21 cellular contexts compared by ENCODE assay signal in the genomic region with DNA sequence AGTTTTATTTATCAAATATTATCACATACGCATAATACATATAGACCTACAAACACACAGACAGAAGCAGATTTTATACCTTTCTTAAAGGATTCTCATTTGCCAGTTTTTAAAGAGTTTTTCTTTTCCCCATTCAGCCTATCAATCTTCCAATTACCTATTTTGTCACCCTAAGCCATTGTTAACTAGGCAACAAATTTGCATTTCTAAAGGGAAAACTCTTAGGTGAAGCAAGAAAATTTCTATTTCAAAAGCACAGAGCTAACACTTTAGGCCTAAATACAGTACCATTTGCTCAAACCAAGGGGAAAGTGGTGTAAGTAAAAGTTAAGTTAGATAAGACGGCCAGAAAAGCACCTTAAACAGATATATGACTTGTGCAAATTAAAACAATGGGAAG.
DNase-seq lines count a peak whose midpoint lies in the region; ATAC-seq and TF ChIP-seq lines count a peak whose summit lies in the region.
"Had no signal": no experiment of that assay in that cellular context is flagged by ENCODE, and none has a peak within 500 bp of the region (broad histone marks: within the 10 kb centered on the region; RNA-seq: fewer than 3 reads in every experiment).

No MANE protein-coding gene starts in this region.

- H3K9me3 Mint-ChIP-seq in GM23338 (peaks cover 8% of the 10 kb centered on the region; the same call in 2 of the 3 replicates), WTC11 (peaks cover 43% of the 10 kb centered on the region)
- H3K9me3 Mint-ChIP-seq: CD8-positive, alpha-beta T cell; HFFc6 had no signal

- H3K9ac ChIP-seq in HUES6 (ENCODE audit: low read length): no peak overlapping the region
- H3K9ac ChIP-seq in iPS-18a (ENCODE audit: low read length): peak overlapping the region; percentile 12
- H3K9ac ChIP-seq: BLaER1 had no signal

- H3K36me3 Mint-ChIP-seq in GM23338 (ENCODE audit: low read depth) (peaks cover 25% of the 10 kb centered on the region), WTC11 (peaks cover 32% of the 10 kb centered on the region)
- H3K36me3 Mint-ChIP-seq: CD4-positive, CD25-positive, alpha-beta regulatory T cell; CD8-positive, alpha-beta T cell had no signal

- H3K4me1 Mint-ChIP-seq in GM23338 (peaks cover 20% of the 10 kb centered on the region), WTC11 (peaks cover 22% of the 10 kb centered on the region)
- H3K4me1 Mint-ChIP-seq: B cell; CD4-positive, CD25-positive, alpha-beta regulatory T cell had no signal

- H3K36me3 ChIP-seq in GM23338 (ENCODE audit: insufficient read depth): no peaks in the 10 kb centered on the region
- no peaks in the 10 kb centered on the region for H3K36me3 ChIP-seq in HUES6 (ENCODE audit: control insufficient read depth, insufficient read depth, low read length)
- H3K36me3 ChIP-seq in iPS-18a (ENCODE audit: control insufficient read depth, low read depth, low read length): no peaks in the 10 kb centered on the region
- H3K36me3 ChIP-seq: BLaER1, HAP-1 had no signal

- no peaks in the 10 kb centered on the region for H3F3A ChIP-seq in GM23338 (replicated peaks; ENCODE audit: low read depth)

- H3K4me2 ChIP-seq in GM23338: peak overlapping the region; percentile 34
- H3K4me2 ChIP-seq: BLaER1 had no signal

- H3K9me3 ChIP-seq in HUES6 (ENCODE audit: control insufficient read depth, insufficient read depth, low read depth, low read length) (peaks cover 15% of the 10 kb centered on the region), iPS-18a (ENCODE audit: control insufficient read depth, low read depth, low read length) (no peaks in the 10 kb centered on the region)
- H3K9me3 ChIP-seq: Caco-2, HAP-1 had no signal

- POLR2A ChIA-PET in WTC11 (lab: Charles Lee): no interaction called here

- H3K27me3 Mint-ChIP-seq in GM23338 (ENCODE audit: insufficient read depth, low read depth, poor library complexity): no peaks in the 10 kb centered on the region
- H3K27me3 Mint-ChIP-seq in WTC11 (ENCODE audit: low read depth): no peaks in the 10 kb centered on the region; the same call in 1 of the 2 replicates
- H3K27me3 Mint-ChIP-seq: B cell; CD4-positive, CD25-positive, alpha-beta regulatory T cell had no signal

- H3K4me3 ChIP-seq in GM23338: no peak overlapping the region
- H3K4me3 ChIP-seq in HUES6 (ENCODE audit: low read depth, low read length): no peak overlapping the region
- H3K4me3 ChIP-seq in iPS-18a (ENCODE audit: low read length): peak overlapping the region; percentile 37
- H3K4me3 ChIP-seq: BLaER1, HAP-1 had no signal

- H3K79me2 ChIP-seq in GM23338 (replicated peaks; ENCODE audit: insufficient read depth): no peaks in the 10 kb centered on the region

- CTCF ChIA-PET in WTC11 (lab: Charles Lee): no interaction called here

- peak overlapping the region; percentile 84 for H3K27ac Mint-ChIP-seq in GM23338
- peak overlapping the region; percentile 93 for H3K27ac Mint-ChIP-seq in WTC11
- H3K27ac Mint-ChIP-seq: B cell; CD4-positive, CD25-positive, alpha-beta regulatory T cell; CD8-positive, alpha-beta T cell; HFFc6 had no signal

- peaks cover 21% of the 10 kb centered on the region for H3K4me1 ChIP-seq in GM23338 (ENCODE audit: insufficient read depth)
- H3K4me1 ChIP-seq in HUES6 (ENCODE audit: control insufficient read depth, insufficient read depth, low read length): peaks cover 17% of the 10 kb centered on the region
- H3K4me1 ChIP-seq in iPS-18a (ENCODE audit: control insufficient read depth, low read depth, low read length): peaks cover 16% of the 10 kb centered on the region
- H3K4me1 ChIP-seq: BLaER1, Caco-2 had no signal

- TF ChIP-seq CTCF in GM23338 (conservative IDR thresholded peaks at IDR 0.05; ENCODE audit: low read depth in 2 of 2): no peak
- no peak for TF ChIP-seq CTCF in WTC11 (IDR thresholded peaks at IDR 0.05)

- H3K9me2 ChIP-seq in GM23338 (ENCODE audit: insufficient read depth): 0 out of 2 replicates have a peak, but pooled peaks cover 5% of the 10 kb centered on the region

- H2AFZ ChIP-seq in GM23338: no peak overlapping the region

- H3K27ac ChIP-seq in GM23338 (ENCODE audit: low read depth) (peak overlapping the region; percentile 47), HUES6 (ENCODE audit: low read depth, low read length) (peak overlapping the region; percentile 85), iPS-18a (ENCODE audit: low read length) (peak overlapping the region; percentile 57)
- H3K27ac ChIP-seq: 22Rv1, BLaER1, C4-2B had no signal

- H3K27me3 ChIP-seq in GM23338 (ENCODE audit: insufficient read depth) (no peaks in the 10 kb centered on the region), HUES6 (ENCODE audit: control insufficient read depth, insufficient read depth, low read length) (no peaks in the 10 kb centered on the region), iPS-18a (ENCODE audit: control insufficient read depth, insufficient read depth, low read length) (no peaks in the 10 kb centered on the region)
- H3K27me3 ChIP-seq: BLaER1 had no signal

- no peaks in the 10 kb centered on the region for H4K20me1 ChIP-seq in GM23338 (replicated peaks; ENCODE audit: insufficient read depth)
- H4K20me1 ChIP-seq: BLaER1 had no signal

- peak; percentile 52 for ATAC-seq in GM23338
- peak; percentile 65 for ATAC-seq in WTC11
- no peak for ATAC-seq in HG03565 (IDR thresholded peaks at IDR 0.05; ENCODE audit: unreplicated experiment)
- ATAC-seq: CD8-positive, alpha-beta T cell had no signal

- H3K4me3 Mint-ChIP-seq in GM23338 (no peak overlapping the region; the same call in 2 of the 3 replicates), WTC11 (no peak overlapping the region)
- H3K4me3 Mint-ChIP-seq: B cell; CD4-positive, CD25-positive, alpha-beta regulatory T cell; CD8-positive, alpha-beta T cell; HFFc6 had no signal

- DNase-seq in GM23338 (ENCODE audit: low spot score) (peak; percentile 43), WTC11 (ENCODE audit: low spot score) (no peak), NCI-H446 treated with DMSO at 0.1 percent for 48 hours (lab: John Stamatoyannopoulos, UW) (no peak), NCI-H526 treated with DMSO at 0.1 percent for 48 hours (lab: John Stamatoyannopoulos, UW) (no peak)
- no peak for DNase-seq in stimulated activated CD4-positive, alpha-beta T cell treated with anti-CD3 and anti-CD28 coated beads, Interleukin-4, amount 100 ng/mL, for 4 hours
- DNase-seq: Caco-2; CD4-positive, CD25-positive, alpha-beta regulatory T cell; CD8-positive, alpha-beta T cell; DMS 273 treated with DMSO at 0.1 percent for 48 hours; DMS79; EL; GDM1; HFFc6 had no signal

TF ChIP-seq in GM23338, 12 proteins besides CTCF, POLR2A, EP300 and RAD21 (continues in another document):
- TF ChIP-seq ZNF331 (CRISPR knock-in tag; IDR thresholded peaks at IDR 0.05; ENCODE audit: low read depth): no peak
- TF ChIP-seq POLR2AphosphoS5 (IDR thresholded peaks at IDR 0.05; ENCODE audit: low read depth): no peak
- no peak for TF ChIP-seq JUNB (IDR thresholded peaks at IDR 0.05; ENCODE audit: unreplicated experiment)
- no peak for TF ChIP-seq EZH2phosphoT487 (IDR thresholded peaks at IDR 0.05; ENCODE audit: unreplicated experiment)

TF ChIP-seq in WTC11, 78 proteins besides CTCF, POLR2A, EP300 and RAD21 (continues in another document):
- TF ChIP-seq SP1 (CRISPR knock-in tag; conservative IDR thresholded peaks at IDR 0.05) (no peak), ZNF232 (CRISPR knock-in tag; IDR thresholded peaks at IDR 0.05) (no peak), ZNF671 (CRISPR knock-in tag; IDR thresholded peaks at IDR 0.05) (no peak), ZBTB21 (CRISPR knock-in tag; IDR thresholded peaks at IDR 0.05; ENCODE audit: borderline replicate concordance) (no peak), FOXP1 (CRISPR knock-in tag; IDR thresholded peaks at IDR 0.05; ENCODE audit: borderline replicate concordance) (no peak), JUN (CRISPR knock-in tag; IDR thresholded peaks at IDR 0.05) (no peak), TP53 (CRISPR knock-in tag; IDR thresholded peaks at IDR 0.05) (no peak)
- TF ChIP-seq, protein P1, sequence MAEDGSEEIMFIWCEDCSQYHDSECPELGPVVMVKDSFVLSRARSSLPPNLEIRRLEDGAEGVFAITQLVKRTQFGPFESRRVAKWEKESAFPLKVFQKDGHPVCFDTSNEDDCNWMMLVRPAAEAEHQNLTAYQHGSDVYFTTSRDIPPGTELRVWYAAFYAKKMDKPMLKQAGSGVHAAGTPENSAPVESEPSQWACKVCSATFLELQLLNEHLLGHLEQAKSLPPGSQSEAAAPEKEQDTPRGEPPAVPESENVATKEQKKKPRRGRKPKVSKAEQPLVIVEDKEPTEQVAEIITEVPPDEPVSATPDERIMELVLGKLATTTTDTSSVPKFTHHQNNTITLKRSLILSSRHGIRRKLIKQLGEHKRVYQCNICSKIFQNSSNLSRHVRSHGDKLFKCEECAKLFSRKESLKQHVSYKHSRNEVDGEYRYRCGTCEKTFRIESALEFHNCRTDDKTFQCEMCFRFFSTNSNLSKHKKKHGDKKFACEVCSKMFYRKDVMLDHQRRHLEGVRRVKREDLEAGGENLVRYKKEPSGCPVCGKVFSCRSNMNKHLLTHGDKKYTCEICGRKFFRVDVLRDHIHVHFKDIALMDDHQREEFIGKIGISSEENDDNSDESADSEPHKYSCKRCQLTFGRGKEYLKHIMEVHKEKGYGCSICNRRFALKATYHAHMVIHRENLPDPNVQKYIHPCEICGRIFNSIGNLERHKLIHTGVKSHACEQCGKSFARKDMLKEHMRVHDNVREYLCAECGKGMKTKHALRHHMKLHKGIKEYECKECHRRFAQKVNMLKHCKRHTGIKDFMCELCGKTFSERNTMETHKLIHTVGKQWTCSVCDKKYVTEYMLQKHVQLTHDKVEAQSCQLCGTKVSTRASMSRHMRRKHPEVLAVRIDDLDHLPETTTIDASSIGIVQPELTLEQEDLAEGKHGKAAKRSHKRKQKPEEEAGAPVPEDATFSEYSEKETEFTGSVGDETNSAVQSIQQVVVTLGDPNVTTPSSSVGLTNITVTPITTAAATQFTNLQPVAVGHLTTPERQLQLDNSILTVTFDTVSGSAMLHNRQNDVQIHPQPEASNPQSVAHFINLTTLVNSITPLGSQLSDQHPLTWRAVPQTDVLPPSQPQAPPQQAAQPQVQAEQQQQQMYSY (CRISPR knock-in tag; IDR thresholded peaks at IDR 0.05): no peak
- TF ChIP-seq, protein P2, sequence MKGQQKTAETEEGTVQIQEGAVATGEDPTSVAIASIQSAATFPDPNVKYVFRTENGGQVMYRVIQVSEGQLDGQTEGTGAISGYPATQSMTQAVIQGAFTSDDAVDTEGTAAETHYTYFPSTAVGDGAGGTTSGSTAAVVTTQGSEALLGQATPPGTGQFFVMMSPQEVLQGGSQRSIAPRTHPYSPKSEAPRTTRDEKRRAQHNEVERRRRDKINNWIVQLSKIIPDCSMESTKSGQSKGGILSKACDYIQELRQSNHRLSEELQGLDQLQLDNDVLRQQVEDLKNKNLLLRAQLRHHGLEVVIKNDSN (CRISPR knock-in tag; IDR thresholded peaks at IDR 0.05): no peak
